18 cellular contexts compared by ENCODE assay signal in the genomic region with DNA sequence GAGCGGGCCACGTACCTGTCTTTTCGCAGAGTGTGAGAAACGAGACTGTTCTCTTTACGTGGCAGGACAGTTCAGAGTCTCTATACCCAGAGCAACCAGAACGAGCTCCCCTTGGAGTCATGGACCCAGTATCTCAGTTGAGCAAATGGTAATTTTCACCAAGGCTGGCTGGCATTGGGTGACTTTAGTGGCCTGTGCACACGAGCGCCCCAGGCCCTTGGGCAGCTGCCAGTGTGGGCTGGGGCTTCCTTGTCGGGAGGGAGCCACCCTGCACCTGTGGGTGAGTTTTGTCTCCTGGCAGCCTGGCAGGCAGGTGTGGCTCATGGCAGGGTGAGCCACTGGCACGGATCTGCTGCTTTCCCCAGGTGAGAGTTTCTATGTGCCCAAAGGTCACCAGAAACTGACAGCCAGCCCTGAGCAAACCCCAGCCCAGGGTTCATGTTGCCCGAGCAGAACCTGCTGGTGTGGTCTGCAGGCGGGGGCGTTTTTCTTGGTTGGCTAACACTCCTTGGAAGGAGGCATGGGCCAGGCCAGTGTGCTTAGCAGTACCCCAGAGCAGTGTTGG.
DNase-seq lines count a peak whose midpoint lies in the region; ATAC-seq and TF ChIP-seq lines count a peak whose summit lies in the region.
"Had no signal": no experiment of that assay in that cellular context is flagged by ENCODE, and none has a peak within 500 bp of the region (broad histone marks: within the 10 kb centered on the region; RNA-seq: fewer than 3 reads in every experiment).

No MANE protein-coding gene starts in this region.

- peaks cover 15% of the 10 kb centered on the region for H3K4me1 Mint-ChIP-seq in neural progenitor cell
- H3K4me1 Mint-ChIP-seq: activated CD4-positive, alpha-beta T cell treated with anti-CD3 and anti-CD28 coated beads, Interleukin-2, amount 10 ng/mL, durations not matched to agents 7 days and 5 days; CD8-positive, alpha-beta memory T cell; stimulated activated effector memory CD8-positive, alpha-beta T cell treated with anti-CD3 and anti-CD28 coated beads, Interleukin-12 subunit alpha, Interleukin-12 subunit beta, amount 100 ng/mL, for 72 hours had no signal

- no peak overlapping the region for H3K4me3 ChIP-seq in neural progenitor cell
- H3K4me3 ChIP-seq: ascending aorta, heart right ventricle had no signal

- H3K9me3 Mint-ChIP-seq in neural progenitor cell, result peaks cover 2% of the 10 kb centered on the region
- H3K9me3 Mint-ChIP-seq: activated CD4-positive, alpha-beta T cell treated with anti-CD3 and anti-CD28 coated beads, Interleukin-2, amount 10 ng/mL, durations not matched to agents 7 days and 5 days; activated naive CD4-positive, alpha-beta T cell treated with anti-CD3 and anti-CD28 coated beads for 36 hours; stimulated activated effector memory CD8-positive, alpha-beta T cell treated with anti-CD3 and anti-CD28 coated beads, Interleukin-12 subunit alpha, Interleukin-12 subunit beta, amount 100 ng/mL, for 72 hours had no signal

- H3K36me3 ChIP-seq in neural progenitor cell, result no peaks in the 10 kb centered on the region
- H3K36me3 ChIP-seq: ascending aorta, heart right ventricle had no signal

- no peak overlapping the region for H3K4me2 ChIP-seq in neural progenitor cell

- H3K79me2 ChIP-seq in neural progenitor cell (ENCODE audit: low read depth), result no peaks in the 10 kb centered on the region

- no peak overlapping the region for H3K9ac ChIP-seq in neural progenitor cell

- TF ChIP-seq CTCF in C4-2B (conservative IDR thresholded peaks at IDR 0.05), result no peak
- TF ChIP-seq CTCF in neural progenitor cell (IDR thresholded peaks at IDR 0.05), result no peak

- H3F3A ChIP-seq in neural progenitor cell (ENCODE audit: low read depth), result no peaks in the 10 kb centered on the region

- no peaks in the 10 kb centered on the region for H3K27me3 ChIP-seq in neural progenitor cell
- H3K27me3 ChIP-seq: ascending aorta, heart right ventricle had no signal

- H3K9me3 ChIP-seq in neural progenitor cell (ENCODE audit: low read depth), result no peaks in the 10 kb centered on the region
- H3K9me3 ChIP-seq: ascending aorta, heart right ventricle had no signal

- H3K4me3 Mint-ChIP-seq in neural progenitor cell, result no peak overlapping the region
- H3K4me3 Mint-ChIP-seq: activated CD4-positive, alpha-beta T cell treated with anti-CD3 and anti-CD28 coated beads, Interleukin-2, amount 10 ng/mL, durations not matched to agents 7 days and 5 days; activated naive CD4-positive, alpha-beta T cell treated with anti-CD3 and anti-CD28 coated beads for 36 hours; CD8-positive, alpha-beta memory T cell; stimulated activated effector memory CD8-positive, alpha-beta T cell treated with anti-CD3 and anti-CD28 coated beads, Interleukin-12 subunit alpha, Interleukin-12 subunit beta, amount 100 ng/mL, for 72 hours had no signal

- H4K20me1 ChIP-seq in neural progenitor cell (ENCODE audit: low read depth), result no peaks in the 10 kb centered on the region

- peak overlapping the region; percentile 39 for H3K27ac ChIP-seq in C4-2B
- no peak overlapping the region for H3K27ac ChIP-seq in neural progenitor cell
- H3K27ac ChIP-seq: ascending aorta, heart right ventricle had no signal

- no peaks in the 10 kb centered on the region for H3K36me3 Mint-ChIP-seq in neural progenitor cell
- H3K36me3 Mint-ChIP-seq: CD8-positive, alpha-beta memory T cell; stimulated activated effector memory CD8-positive, alpha-beta T cell treated with anti-CD3 and anti-CD28 coated beads, Interleukin-12 subunit alpha, Interleukin-12 subunit beta, amount 100 ng/mL, for 72 hours had no signal

- DNase-seq in NCI-H345 (lab: John Stamatoyannopoulos, UW) (peak; percentile 69), neural progenitor cell (ENCODE audit: low spot score) (no peak), NAMALWA (ENCODE audit: low spot score) (no peak), NCI-H524 (lab: John Stamatoyannopoulos, UW) (no peak)
- no peak for DNase-seq in stimulated activated naive CD8-positive, alpha-beta T cell treated with anti-CD3 and anti-CD28 coated beads, Interleukin-15, Interleukin-2, amounts not matched to agents 100 U/mL and 50 U/mL, for 24 hours
- DNase-seq: activated CD4-positive, alpha-beta T cell treated with anti-CD3 and anti-CD28 coated beads, Interleukin-2, amount 10 ng/mL, durations not matched to agents 7 days and 5 days; activated naive CD4-positive, alpha-beta T cell treated with anti-CD3 and anti-CD28 coated beads for 36 hours; CD8-positive, alpha-beta memory T cell; cerebellar nuclear complex; heart right ventricle; mammary epithelial cell; NK-92 treated with Interleukin-12 subunit alpha and Interleukin-12 subunit beta, amount 100 ng/mL, for 24 hours had no signal

- no peak overlapping the region for H2AFZ ChIP-seq in neural progenitor cell (replicated peaks)

- peaks cover 4% of the 10 kb centered on the region for H3K27me3 Mint-ChIP-seq in neural progenitor cell (ENCODE audit: insufficient read depth, low read depth)
- H3K27me3 Mint-ChIP-seq: CD8-positive, alpha-beta memory T cell had no signal

- no peaks in the 10 kb centered on the region for H3K4me1 ChIP-seq in neural progenitor cell
- H3K4me1 ChIP-seq: ascending aorta had no signal

- peak overlapping the region; percentile 72 for H3K27ac Mint-ChIP-seq in neural progenitor cell
- H3K27ac Mint-ChIP-seq: activated CD4-positive, alpha-beta T cell treated with anti-CD3 and anti-CD28 coated beads, Interleukin-2, amount 10 ng/mL, durations not matched to agents 7 days and 5 days; activated naive CD4-positive, alpha-beta T cell treated with anti-CD3 and anti-CD28 coated beads for 36 hours; stimulated activated effector memory CD8-positive, alpha-beta T cell treated with anti-CD3 and anti-CD28 coated beads, Interleukin-12 subunit alpha, Interleukin-12 subunit beta, amount 100 ng/mL, for 72 hours had no signal

- ATAC-seq in esophagus mucosa (peak; percentile 48), HG03342 (IDR thresholded peaks at IDR 0.05; ENCODE audit: unreplicated experiment) (no peak)
- no peak for ATAC-seq in stimulated activated naive CD8-positive, alpha-beta T cell treated with anti-CD3 and anti-CD28 coated beads, Interleukin-15, Interleukin-2, amounts not matched to agents 100 U/mL and 50 U/mL, for 24 hours
- ATAC-seq: Right ventricle myocardium inferior; stimulated activated effector memory CD8-positive, alpha-beta T cell treated with anti-CD3 and anti-CD28 coated beads, Interleukin-12 subunit alpha, Interleukin-12 subunit beta, amount 100 ng/mL, for 72 hours had no signal
